Comparison of ENCODE assay signal across 27 cellular contexts in genomic region chr5:2167671-2168070, GRCh38.
"Had no signal": no experiment of that assay in that cellular context is flagged by ENCODE, and none has a peak within 500 bp of the region (broad histone marks: within the 10 kb centered on the region; RNA-seq: fewer than 3 reads in every experiment).

No MANE protein-coding gene starts in this region.

- H3K4me3 ChIP-seq: adrenal gland, body of pancreas, colonic mucosa, esophagus squamous epithelium, gastroesophageal sphincter had no signal

- H3K4me1 ChIP-seq: adrenal gland, body of pancreas, colonic mucosa, esophagus squamous epithelium, gastroesophageal sphincter had no signal

- H3K36me3 ChIP-seq: adrenal gland, colonic mucosa, esophagus squamous epithelium, gastroesophageal sphincter had no signal

- H3K9me3 ChIP-seq: adrenal gland, body of pancreas, colonic mucosa, esophagus squamous epithelium, gastroesophageal sphincter had no signal

- DNase-seq: activated CD4-positive, alpha-beta memory T cell treated with anti-CD3 and anti-CD28 coated beads for 36 hours; activated CD4-positive, alpha-beta T cell treated with anti-CD3 and anti-CD28 coated beads for 36 hours; activated CD4-positive, alpha-beta T cell treated with anti-CD3 and anti-CD28 coated beads, Interleukin-2, amount 10 ng/mL, durations not matched to agents 24 days and 14 days; activated CD4-positive, CD25-positive, alpha-beta regulatory T cell; activated CD4-positive, CD25-positive, alpha-beta regulatory T cell treated with anti-CD3 and anti-CD28 coated beads, Interleukin-2, amount 50 U/mL, for 72 hours; activated CD8-positive, alpha-beta memory T cell treated with anti-CD3 and anti-CD28 coated beads, Interleukin-2, amount 10 ng/mL, durations not matched to agents 7 days and 5 days; activated CD8-positive, alpha-beta memory T cell treated with anti-CD3 and anti-CD28 coated beads, Interleukin-2, amount 50 U/mL, for 4 hours; activated CD8-positive, alpha-beta T cell treated with anti-CD3 and anti-CD28 coated beads, Interleukin-2, amount 10 ng/mL, durations not matched to agents 7 days and 5 days; activated effector memory CD4-positive, alpha-beta T cell treated with anti-CD3 and anti-CD28 coated beads, Interleukin-2, amount 50 U/mL, for 16 hours; activated naive CD4-positive, alpha-beta T cell treated with anti-CD3 and anti-CD28 coated beads for 36 hours; activated naive CD8-positive, alpha-beta T cell treated with anti-CD3 and anti-CD28 coated beads for 36 hours; activated naive CD8-positive, alpha-beta T cell treated with anti-CD3 and anti-CD28 coated beads, Interleukin-2, amount 50 U/mL, for 24 hours; activated T-cell treated with anti-CD3 and anti-CD28 coated beads, Interleukin-2, amount 50 U/mL, for 1 hour; activated T-cell treated with anti-CD3 and anti-CD28 coated beads, Interleukin-2, amount 50 U/mL, for 48 hours; adrenal gland; amygdala; body of pancreas; central memory CD4-positive, alpha-beta T cell; colonic mucosa; effector CD8-positive, alpha-beta T cell; esophagus squamous epithelium; foreskin melanocyte; T-helper 1 cell; T-helper 17 cell; T1000 had no signal

- H3K27ac ChIP-seq: adrenal gland, body of pancreas, colonic mucosa, epithelial cell of prostate, esophagus squamous epithelium, gastroesophageal sphincter had no signal

- H3K27me3 ChIP-seq: body of pancreas, colonic mucosa had no signal
